ENCODE assay signal across 1 cellular context in the genomic region with DNA sequence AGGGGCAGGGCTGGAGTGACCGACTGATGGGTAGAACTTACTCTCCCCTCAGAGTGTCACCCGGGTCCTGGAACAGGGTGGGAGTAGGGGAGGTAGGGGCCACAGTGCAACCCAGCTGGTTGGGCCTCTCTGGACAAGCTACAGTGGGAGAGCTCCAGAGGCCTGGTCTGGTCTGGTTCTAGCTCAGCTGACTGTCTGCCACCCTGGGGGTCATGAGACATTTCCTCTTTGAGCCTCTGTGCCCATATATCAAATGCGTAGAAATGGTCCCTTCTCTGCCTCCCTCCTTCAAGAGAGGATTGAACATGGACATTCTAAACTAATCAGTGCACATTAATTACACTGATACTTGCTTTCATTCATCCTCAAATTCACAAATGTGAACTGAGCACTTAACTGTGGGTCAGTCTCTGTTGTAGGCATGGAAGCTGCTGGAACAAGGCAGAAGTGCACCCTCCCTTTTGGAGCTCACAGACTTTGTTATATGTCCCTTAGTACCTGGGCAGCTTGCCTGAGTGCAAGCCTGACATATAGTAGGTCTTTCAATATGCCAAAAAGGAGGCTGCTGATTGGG.
TF ChIP-seq lines count a peak whose summit lies in the region.

No MANE protein-coding gene starts in this region.

TF ChIP-seq in endothelial cell of umbilical vein, 7 proteins besides CTCF, POLR2A, EP300 and RAD21:
- no peak for TF ChIP-seq POLR2AphosphoS5 (IDR thresholded peaks at IDR 0.05; ENCODE audit: insufficient read depth, low read depth, low read length)
- TF ChIP-seq, protein P1, sequence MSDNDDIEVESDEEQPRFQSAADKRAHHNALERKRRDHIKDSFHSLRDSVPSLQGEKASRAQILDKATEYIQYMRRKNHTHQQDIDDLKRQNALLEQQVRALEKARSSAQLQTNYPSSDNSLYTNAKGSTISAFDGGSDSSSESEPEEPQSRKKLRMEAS (IDR thresholded peaks at IDR 0.05; ENCODE audit: insufficient read depth, insufficient read length) = no peak
- no peak for TF ChIP-seq MYC (IDR thresholded peaks at IDR 0.05; ENCODE audit: low read depth, low read length)
